In genomic region chr16:75576384-75576811, GRCh38 we compare ENCODE assay signal across 14 cellular contexts. TPM values are rescaled to one million over a fixed set of nuclear protein-coding genes. Genes with fewer than 3 reads are reported as not detected.
DNase-seq lines count a peak whose midpoint lies in the region; ATAC-seq lines count a peak whose summit lies in the region.
"Had no signal": no experiment of that assay in that cellular context is flagged by ENCODE, and none has a peak within 500 bp of the region (broad histone marks: within the 10 kb centered on the region; RNA-seq: fewer than 3 reads in every experiment).

No MANE protein-coding gene starts in this region.

- H3K9me3 ChIP-seq in CD4-positive, alpha-beta memory T cell (ENCODE audit: control insufficient read depth in 1 of 2, low read length in 2 of 2), result no peaks in the 10 kb centered on the region
- no peaks in the 10 kb centered on the region for H3K9me3 ChIP-seq in T-helper 17 cell (ENCODE audit: control insufficient read depth, low read length, poor library complexity, severe bottlenecking)
- no peaks in the 10 kb centered on the region for H3K9me3 ChIP-seq in right cardiac atrium (ENCODE audit: control insufficient read depth, low read length)

- peaks cover 45 to 80% of the 10 kb centered on the region in 2 donors for H3K36me3 Mint-ChIP-seq in CD4-positive, alpha-beta memory T cell
- no peaks in the 10 kb centered on the region for H3K36me3 Mint-ChIP-seq in T-helper 17 cell (ENCODE audit: low read depth)
- H3K36me3 Mint-ChIP-seq in immature natural killer cell, result peaks cover 15 to 34% (median 20%) of the 10 kb centered on the region in 3 donors

- CTCF ChIA-PET in CD4-positive, alpha-beta memory T cell (lab: Charles Lee; ENCODE audit: partially characterized antibody), result no interaction called here

- peak overlapping the region in 5 of 7 donors; percentile 8 to 73 (median 23) for H3K27ac Mint-ChIP-seq in CD4-positive, alpha-beta memory T cell
- H3K27ac Mint-ChIP-seq in T-helper 17 cell, result peak overlapping the region; percentile 49
- H3K27ac Mint-ChIP-seq in immature natural killer cell, result peak overlapping the region in 1 of 6 donors; percentile 12

- no peak for DNase-seq in CD4-positive, alpha-beta memory T cell
- no peak for DNase-seq in T-helper 17 cell
- DNase-seq in DMS79 (lab: John Stamatoyannopoulos, UW), result no peak
- no peak for DNase-seq in immature natural killer cell
- no peak for DNase-seq in sciatic nerve (ENCODE audit: low spot score)
- no peak for DNase-seq in right cardiac atrium
- DNase-seq: KG1, mammary epithelial cell had no signal

- intact Hi-C loops in CD4-positive, alpha-beta memory T cell (cut with micrococcal nuclease), result no loop called here
- intact Hi-C loops in sciatic nerve (cut with DNase I), result no loop called here
- intact Hi-C loops in right cardiac atrium (cut with DNase I), result no loop called here

- peaks cover 64% of the 10 kb centered on the region for H3K36me3 ChIP-seq in CD4-positive, alpha-beta memory T cell (ENCODE audit: insufficient read depth, low read length)

- no peak overlapping the region for H3K4me3 Mint-ChIP-seq in CD4-positive, alpha-beta memory T cell
- H3K4me3 Mint-ChIP-seq in T-helper 17 cell, result no peak overlapping the region
- no peak overlapping the region for H3K4me3 Mint-ChIP-seq in immature natural killer cell

- no peaks in the 10 kb centered on the region for H3K27me3 Mint-ChIP-seq in CD4-positive, alpha-beta memory T cell
- no peaks in the 10 kb centered on the region for H3K27me3 Mint-ChIP-seq in T-helper 17 cell
- no peaks in the 10 kb centered on the region for H3K27me3 Mint-ChIP-seq in immature natural killer cell (ENCODE audit: low read depth in 3 of 3)
- H3K27me3 Mint-ChIP-seq: progenitor cell of endocrine pancreas had no signal

- peaks cover 9 to 44% (median 22%) of the 10 kb centered on the region in 4 donors for H3K4me1 Mint-ChIP-seq in CD4-positive, alpha-beta memory T cell
- H3K4me1 Mint-ChIP-seq in T-helper 17 cell (peaks cover 14% of the 10 kb centered on the region), immature natural killer cell (peaks cover 11 to 42% of the 10 kb centered on the region in 2 donors)

- no peaks in the 10 kb centered on the region for H3K27me3 ChIP-seq in CD4-positive, alpha-beta memory T cell (ENCODE audit: insufficient read depth, low read length)
- H3K27me3 ChIP-seq in right cardiac atrium (ENCODE audit: control insufficient read depth, insufficient read depth), result no peaks in the 10 kb centered on the region

- WGBS in right cardiac atrium, result 48% methylated on average over 3 of the region's 3 CpGs

- H3K4me3 ChIP-seq in CD4-positive, alpha-beta memory T cell (ENCODE audit: low read length in 2 of 2), result no peak overlapping the region
- no peak overlapping the region for H3K4me3 ChIP-seq in right cardiac atrium (ENCODE audit: low read length)

- no peak overlapping the region for H3K27ac ChIP-seq in CD4-positive, alpha-beta memory T cell (ENCODE audit: low read depth, low read length)
- no peak overlapping the region for H3K27ac ChIP-seq in right cardiac atrium (ENCODE audit: low read length)

- POLR2A ChIA-PET in CD4-positive, alpha-beta memory T cell (lab: Charles Lee; ENCODE audit: partially characterized antibody), result interaction anchor here (1.4 kb wide), 1 partner anchor 11 kb away, joined by 4 read pairs; the partner anchor contains the start of gene GABARAPL2

- peaks cover 18% of the 10 kb centered on the region for H3K4me1 ChIP-seq in CD4-positive, alpha-beta memory T cell (ENCODE audit: insufficient read depth, low read length)
- peaks cover 3% of the 10 kb centered on the region for H3K4me1 ChIP-seq in right cardiac atrium (ENCODE audit: control insufficient read depth, insufficient read depth, low read length)

- ATAC-seq in GM19043 (IDR thresholded peaks at IDR 0.05; ENCODE audit: low read depth, unreplicated experiment) (peak; percentile 69), HG02852 (IDR thresholded peaks at IDR 0.05; ENCODE audit: unreplicated experiment) (peak; percentile 67), T-helper 17 cell (no peak), sciatic nerve (no peak), right cardiac atrium (no peak)
- ATAC-seq: HCT116 had no signal

- no peaks in the 10 kb centered on the region for H3K9me3 Mint-ChIP-seq in CD4-positive, alpha-beta memory T cell
- H3K9me3 Mint-ChIP-seq in immature natural killer cell, result no peaks in the 10 kb centered on the region

RNA-seq across cellular contexts. Expression of gene GABARAPL2, which starts 10.2 kb away (rescaled TPM):
- total RNA-seq in CD4-positive, alpha-beta memory T cell, result 100 to 1,000 TPM in 1 of 2 experiments, 10 to 100 TPM in 1; 91.9 to 100 TPM
- polyA plus RNA-seq in CD4-positive, alpha-beta memory T cell, result 100 to 1,000 TPM; 277 to 285 TPM
- total RNA-seq in T-helper 17 cell (10 to 100 TPM; 76.5 to 79.5 TPM), sciatic nerve (143 TPM), right cardiac atrium (100 to 1,000 TPM; 197 to 245 (median 219) TPM)
- polyA plus RNA-seq in immature natural killer cell (100 to 1,000 TPM; 204 to 272 (median 269) TPM), right cardiac atrium (262 TPM)

RNA-seq across cellular contexts. Expression of gene TMEM231, which starts 20.3 kb away (rescaled TPM):
- 1 to 10 TPM; 2.4 to 2.6 TPM for total RNA-seq in CD4-positive, alpha-beta memory T cell
- polyA plus RNA-seq in CD4-positive, alpha-beta memory T cell, result 1 to 10 TPM; 3.0 to 5.4 TPM
- total RNA-seq in T-helper 17 cell, result 1 to 10 TPM; 5.3 to 7.5 TPM
- 1 to 10 TPM in 2 of 3 donors, not detected in 1; 1.3 to 1.5 TPM for polyA plus RNA-seq in immature natural killer cell
- total RNA-seq in sciatic nerve, result 13.7 TPM
- total RNA-seq in right cardiac atrium, result 1 to 10 TPM; 6.3 to 7.8 (median 6.8) TPM
- 3.8 TPM for polyA plus RNA-seq in right cardiac atrium

RNA-seq across cellular contexts. Expression of gene CHST5, which starts 40.5 kb away (rescaled TPM):
- not detected for total RNA-seq in CD4-positive, alpha-beta memory T cell
- polyA plus RNA-seq in CD4-positive, alpha-beta memory T cell, result not detected
- total RNA-seq in T-helper 17 cell (under 1 TPM in 1 of 2 donors, not detected in 1; 0.16 TPM), sciatic nerve (0.27 TPM), right cardiac atrium (under 1 TPM; 0.14 to 0.45 (median 0.16) TPM)
- polyA plus RNA-seq in immature natural killer cell (not detected), right cardiac atrium (0.11 TPM)
- total RNA-seq: urinary bladder had no signal
- polyA plus RNA-seq: adipose tissue had no signal

RNA-seq across cellular contexts. Expression of gene ADAT1, which starts 46.7 kb away (rescaled TPM):
- 10 to 100 TPM; 88.3 to 93.9 TPM for total RNA-seq in CD4-positive, alpha-beta memory T cell
- 10 to 100 TPM; 44.4 to 54.9 TPM for polyA plus RNA-seq in CD4-positive, alpha-beta memory T cell
- total RNA-seq in T-helper 17 cell, result 10 to 100 TPM; 57.9 to 64.1 TPM
- 10 to 100 TPM; 19.5 to 37.1 (median 34.9) TPM for polyA plus RNA-seq in immature natural killer cell
- 35.5 TPM for total RNA-seq in sciatic nerve
- total RNA-seq in right cardiac atrium, result 10 to 100 TPM; 17.8 to 27.2 (median 22.4) TPM
- 8.4 TPM for polyA plus RNA-seq in right cardiac atrium

Comparison
In these comparisons a context has a peak if more than half of its experiments do, and no peak if none do; other contexts are left out.
1. ATAC-seq: peak in GM19043 (single experiment) and HG02852 (single experiment); none in T-helper 17 cell (single experiment), sciatic nerve (single experiment) and right cardiac atrium (0 of 2).